In the genomic region with DNA sequence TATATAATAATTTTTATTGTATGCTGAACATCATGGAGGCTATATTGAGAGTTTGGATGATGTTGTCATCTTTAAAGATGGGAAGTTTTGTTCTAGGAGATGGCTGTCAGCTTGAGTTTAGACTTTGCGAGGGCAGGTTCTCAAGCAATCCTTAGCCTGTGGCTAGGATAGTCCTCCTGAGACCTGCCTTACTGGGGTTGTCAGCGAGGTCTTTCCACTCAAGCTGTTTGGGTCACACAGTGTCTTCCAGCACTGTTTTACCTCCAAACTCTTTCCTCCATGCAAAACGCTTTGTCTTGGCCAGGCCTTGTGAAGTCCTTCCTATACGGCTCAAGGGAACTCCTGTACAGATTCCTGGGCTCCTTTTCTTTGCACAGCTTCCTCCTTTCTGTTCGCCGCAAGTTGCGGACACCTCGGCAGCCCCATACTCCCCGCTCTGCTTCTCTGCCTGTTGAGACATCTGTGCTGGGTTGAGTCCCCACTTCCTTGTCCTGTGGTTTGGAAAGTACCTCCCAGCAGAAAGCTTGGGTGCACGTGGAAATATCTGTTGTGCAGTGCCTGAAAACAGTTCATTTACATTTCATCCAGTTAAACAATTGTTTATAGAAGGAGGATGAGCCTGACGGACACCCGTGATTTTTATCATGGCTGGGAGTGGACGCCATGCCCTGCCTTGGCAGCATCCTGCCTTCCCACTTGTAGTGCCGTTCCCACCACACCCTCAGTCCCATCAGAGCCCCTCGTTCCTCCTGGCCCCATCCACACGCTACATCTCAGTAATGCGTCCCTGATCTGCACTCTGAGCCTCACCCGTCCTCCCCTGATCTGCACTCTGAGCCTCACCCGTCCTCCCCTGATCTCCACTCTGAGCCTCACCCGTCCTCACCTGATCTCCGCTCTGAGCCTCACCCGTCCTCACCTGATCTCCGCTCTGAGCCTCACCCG, we compare ENCODE assay signal across 9 cellular contexts. TPM values are rescaled to one million over a fixed set of nuclear protein-coding genes. Genes with fewer than 3 reads are reported as not detected.
DNase-seq lines count a peak whose midpoint lies in the region; ATAC-seq and TF ChIP-seq lines count a peak whose summit lies in the region.
"Had no signal": no experiment of that assay in that cellular context is flagged by ENCODE, and none has a peak within 500 bp of the region (broad histone marks: within the 10 kb centered on the region; RNA-seq: fewer than 3 reads in every experiment).

No MANE protein-coding gene starts in this region.

- H2AFZ ChIP-seq in Loucy (ENCODE audit: low read length) (no peak overlapping the region), H9 (ENCODE audit: low read length) (no peak overlapping the region)

- H3K4ac ChIP-seq in H9 (ENCODE audit: low read depth, low read length): no peak overlapping the region

- H4K91ac ChIP-seq in H9 (ENCODE audit: insufficient read length, low read depth, low read length): no peak overlapping the region

- H2AK5ac ChIP-seq in H9 (ENCODE audit: insufficient read length, low read length): no peak overlapping the region

- no peak overlapping the region for H3K56ac ChIP-seq in H9 (ENCODE audit: insufficient read length, low read depth, low read length)

- H3K4me3 ChIP-seq in Loucy (ENCODE audit: low read length, poor library complexity, severe bottlenecking): no peak overlapping the region
- no peak overlapping the region for H3K4me3 ChIP-seq in uterus
- H3K4me3 ChIP-seq: breast epithelium had no signal

- intact Hi-C loops in uterus (cut with DNase I; ENCODE audit: low total_unique reads): no loop called here

- H3K27ac ChIP-seq in uterus (no peak overlapping the region), H9 (ENCODE audit: insufficient read length, low read depth, low read length) (no peak overlapping the region)
- H3K27ac ChIP-seq: breast epithelium had no signal

- no peak for TF ChIP-seq CTCF in Loucy (conservative IDR thresholded peaks at IDR 0.05; ENCODE audit: low read length)
- TF ChIP-seq CTCF in uterus (IDR thresholded peaks at IDR 0.05): no peak
- no peak for TF ChIP-seq CTCF in H9 (conservative IDR thresholded peaks at IDR 0.05)

- H3K18ac ChIP-seq in H9 (ENCODE audit: insufficient read length, low read depth, low read length): no peak overlapping the region

- no peak overlapping the region for H3K4me3 Mint-ChIP-seq in H9

- no peaks in the 10 kb centered on the region for H3K27me3 ChIP-seq in Loucy (ENCODE audit: insufficient read depth, low read length, poor library complexity, severe bottlenecking)
- no peaks in the 10 kb centered on the region for H3K27me3 ChIP-seq in uterus
- no peaks in the 10 kb centered on the region for H3K27me3 ChIP-seq in H9 (ENCODE audit: insufficient read depth, low read length)

- H2BK120ac ChIP-seq in H9 (ENCODE audit: low read depth, low read length, poor library complexity, severe bottlenecking): no peak overlapping the region

- H3K9me2 ChIP-seq in Loucy (replicated peaks; ENCODE audit: low read depth, low read length): no peaks in the 10 kb centered on the region

- no peaks in the 10 kb centered on the region for H3K79me1 ChIP-seq in H9 (ENCODE audit: insufficient read depth, low read depth, low read length, poor library complexity, severe bottlenecking)

- H4K20me1 ChIP-seq in Loucy (ENCODE audit: insufficient read depth, low read length, poor library complexity, severe bottlenecking) (no peaks in the 10 kb centered on the region), H9 (ENCODE audit: control insufficient read depth, insufficient read depth, insufficient read length) (no peaks in the 10 kb centered on the region)

- no peak overlapping the region for H2BK12ac ChIP-seq in H9 (ENCODE audit: insufficient read length, low read depth, low read length)

- H3K9me3 Mint-ChIP-seq in H9: peaks cover 9 to 10% of the 10 kb centered on the region in 2 experiments; a peak in 3 of 5 replicates

- H3K9me3 ChIP-seq in Loucy (ENCODE audit: insufficient read depth, low read depth, low read length) (no peaks in the 10 kb centered on the region), uterus (no peaks in the 10 kb centered on the region), H9 (ENCODE audit: control insufficient read depth, low read depth, low read length) (no peaks in the 10 kb centered on the region)

- peaks cover 6% of the 10 kb centered on the region for H3K23me2 ChIP-seq in H9 (ENCODE audit: insufficient read length, low read depth, low read length, poor library complexity, severe bottlenecking)

- no peaks in the 10 kb centered on the region for H3F3A ChIP-seq in Loucy (ENCODE audit: low read depth)

- WGBS in H9 (ENCODE audit: extremely low coverage, insufficient read length, low lambda C conversion rate): no CpG with 5 or more reads among the region's 24 CpGs

- H2BK20ac ChIP-seq in H9 (ENCODE audit: low read depth, low read length, poor library complexity, severe bottlenecking): no peak overlapping the region

- H2BK15ac ChIP-seq in H9 (ENCODE audit: low read depth, low read length): no peak overlapping the region

- H2BK5ac ChIP-seq in H9 (ENCODE audit: insufficient read length, low read length): no peak overlapping the region

- H3K4me1 ChIP-seq in Loucy (ENCODE audit: insufficient read depth, low read length, poor library complexity, severe bottlenecking) (peaks cover 5% of the 10 kb centered on the region), uterus (no peaks in the 10 kb centered on the region), H9 (ENCODE audit: insufficient read depth, low read length) (no peaks in the 10 kb centered on the region; the same call in 1 of the 2 replicates)
- H3K4me1 ChIP-seq: breast epithelium had no signal

- no peak overlapping the region for H4K8ac ChIP-seq in H9 (replicated peaks; ENCODE audit: insufficient read length, low read depth, low read length)

- H3K36me3 ChIP-seq in Loucy (ENCODE audit: insufficient read depth, low read length) (no peaks in the 10 kb centered on the region), uterus (no peaks in the 10 kb centered on the region)
- H3K36me3 ChIP-seq: breast epithelium had no signal

- no peak overlapping the region for H3K14ac ChIP-seq in H9 (ENCODE audit: insufficient read depth, low read length)

- H3K27ac Mint-ChIP-seq in H9: no peak overlapping the region

- no peak overlapping the region for H3K23ac ChIP-seq in H9 (ENCODE audit: insufficient read length, low read depth, low read length)

- H3K9ac ChIP-seq in Loucy (ENCODE audit: low read depth, low read length, poor library complexity, severe bottlenecking): no peak overlapping the region
- no peak overlapping the region for H3K9ac ChIP-seq in H9 (ENCODE audit: extremely low read depth, insufficient read length, low read length)

- H3K4me2 ChIP-seq in Loucy (ENCODE audit: low read depth, low read length, poor library complexity, severe bottlenecking) (peak overlapping the region; percentile 37), H9 (ENCODE audit: insufficient read depth, insufficient read length, low read length) (no peak overlapping the region)

- peaks cover 23% of the 10 kb centered on the region for H3K27me3 Mint-ChIP-seq in H9 (ENCODE audit: low read depth)

- H3T11ph ChIP-seq in H9 (ENCODE audit: low read length): no peak overlapping the region

- peaks cover 7 to 18% of the 10 kb centered on the region in 2 experiments for H3K4me1 Mint-ChIP-seq in H9

- DNase-seq in activated T-cell treated with anti-CD3 and anti-CD28 coated beads for 48 hours (ENCODE audit: low read depth) (peak; percentile 28), mucosa of gallbladder (ENCODE audit: low spot score) (peak; percentile 30), NCI-H1436 (lab: John Stamatoyannopoulos, UW) (no peak), uterus (no peak), H9 (no peak)

- H4K5ac ChIP-seq in H9 (ENCODE audit: insufficient read length, low read depth, low read length): no peak overlapping the region

- no peaks in the 10 kb centered on the region for H3K36me3 Mint-ChIP-seq in H9 (ENCODE audit: insufficient read depth in 1 of 3, low read depth in 3 of 3)

- no peaks in the 10 kb centered on the region for H3K79me2 ChIP-seq in Loucy (ENCODE audit: insufficient read depth, low read length)
- no peaks in the 10 kb centered on the region for H3K79me2 ChIP-seq in H9 (ENCODE audit: insufficient read depth, low read length)

- ATAC-seq in GM18909 (IDR thresholded peaks at IDR 0.05; ENCODE audit: poor library complexity, unreplicated experiment) (peak; percentile 81), GM18870 (IDR thresholded peaks at IDR 0.05; ENCODE audit: unreplicated experiment) (no peak)

- no peak for TF ChIP-seq POLR2A in uterus (IDR thresholded peaks at IDR 0.05)

RNA-seq across cellular contexts. Expression of gene CBFA2T3, which starts 55.0 kb away (rescaled TPM):
- total RNA-seq in mucosa of gallbladder: 5.2 TPM
- total RNA-seq in uterus: 10 to 100 TPM in 1 of 4 donors, 1 to 10 TPM in 1, under 1 TPM in 2; under 0.01 to 12.1 (median 3.1) TPM
- 2.8 and 2.9 TPM in 2 replicates for total RNA-seq in H9 (2021)

Comparison
In these comparisons a context has a peak if more than half of its experiments do, and no peak if none do; other contexts are left out.
1. DNase-seq: peak in activated T-cell treated with anti-CD3 and anti-CD28 coated beads for 48 hours (single experiment) and mucosa of gallbladder (single experiment); none in NCI-H1436 (single experiment), uterus (0 of 2) and H9 (single experiment).